ENCODE assay signal across 15 cellular contexts in the genomic region with DNA sequence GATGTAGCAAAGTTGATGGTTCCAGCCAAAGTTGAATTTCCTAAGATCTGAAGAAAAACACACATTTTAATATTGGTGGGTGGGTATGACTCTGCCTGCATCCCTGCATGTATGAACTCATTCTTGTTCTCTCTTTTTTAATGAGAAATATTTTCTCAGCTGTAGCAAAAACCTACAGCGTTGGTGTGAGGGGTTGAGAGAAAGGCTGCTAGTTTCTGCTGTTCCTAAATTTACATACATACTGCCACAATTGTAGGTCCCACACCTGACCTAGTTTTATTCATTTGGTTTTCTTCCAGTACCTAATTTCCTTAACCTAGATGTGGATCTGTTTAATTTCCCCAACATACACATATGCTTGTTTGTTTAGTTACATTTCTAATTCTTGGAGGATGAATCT. TPM values are rescaled to one million over a fixed set of nuclear protein-coding genes. Genes with fewer than 3 reads are reported as not detected.
A peak's percentile ranks its signal among the peaks of the same experiment; 100 is the strongest.
DNase-seq lines count a peak whose midpoint lies in the region; ATAC-seq and TF ChIP-seq lines count a peak whose summit lies in the region.
"Had no signal": no experiment of that assay in that cellular context is flagged by ENCODE, and none has a peak within 500 bp of the region (broad histone marks: within the 10 kb centered on the region; RNA-seq: fewer than 3 reads in every experiment).

No MANE protein-coding gene starts in this region.

- no CpG with 5 or more reads among the region's 1 CpG for WGBS in mesenchymal stem cell

- peaks cover 59% of the 10 kb centered on the region for H3K4me1 Mint-ChIP-seq in Caco-2 (ENCODE audit: low read depth, unreplicated experiment)
- peaks cover 79 to 83% of the 10 kb centered on the region in 2 donors for H3K4me1 Mint-ChIP-seq in effector memory CD8-positive, alpha-beta T cell (ENCODE audit: low read depth in 2 of 2)

- H3K27ac ChIP-seq in Peyer's patch (peak overlapping the region; percentile 75 to 91 (median 81)), skin epidermis (peak overlapping the region in 16 of 21 experiments; percentile 5 to 92 (median 78)), mesenchymal stem cell (ENCODE audit: low read length, poor library complexity, severe bottlenecking) (no peak overlapping the region)

- H3K9ac ChIP-seq in mesenchymal stem cell (ENCODE audit: low read length): no peak overlapping the region

- no peak overlapping the region for H2BK120ac ChIP-seq in mesenchymal stem cell (ENCODE audit: low read depth, low read length)

- H3K23ac ChIP-seq in mesenchymal stem cell (ENCODE audit: low read length in 2 of 2): no peak overlapping the region

- intact Hi-C loops in Caco-2 (cut with micrococcal nuclease; ENCODE audit: unreplicated experiment): no loop called here

- H3K4me3 Mint-ChIP-seq in Caco-2 (ENCODE audit: unreplicated experiment): peak overlapping the region; percentile 52
- peak overlapping the region; percentile 91 to 92 for H3K4me3 Mint-ChIP-seq in effector memory CD8-positive, alpha-beta T cell

- peaks cover 30% of the 10 kb centered on the region for H3K79me1 ChIP-seq in mesenchymal stem cell (replicated peaks; ENCODE audit: low read length, poor library complexity, severe bottlenecking)

- H3K27me3 Mint-ChIP-seq in Caco-2 (ENCODE audit: insufficient read depth, unreplicated experiment): no peaks in the 10 kb centered on the region
- H3K27me3 Mint-ChIP-seq in effector memory CD8-positive, alpha-beta T cell: no peaks in the 10 kb centered on the region

- H3K36me3 ChIP-seq in Caco-2 (ENCODE audit: control insufficient read depth, insufficient read depth, low read length) (no peaks in the 10 kb centered on the region), Peyer's patch (peaks cover 0 to 4% (median 0%) of the 10 kb centered on the region in 3 donors), mesenchymal stem cell (ENCODE audit: control insufficient read depth in 1 of 2, insufficient read depth in 2 of 2, low read depth in 1 of 2, low read length in 2 of 2) (no peaks in the 10 kb centered on the region)
- H3K36me3 ChIP-seq: cardiac muscle cell had no signal

- no peak for ATAC-seq in effector memory CD8-positive, alpha-beta T cell (replicated peaks)
- ATAC-seq in GM21526 (IDR thresholded peaks at IDR 0.05; ENCODE audit: low FRiP score, unreplicated experiment): no peak
- ATAC-seq in HG02970 (IDR thresholded peaks at IDR 0.05; ENCODE audit: low FRiP score, unreplicated experiment): no peak

- no peak overlapping the region for H2BK15ac ChIP-seq in mesenchymal stem cell (ENCODE audit: low read depth, poor library complexity, severe bottlenecking)

- H2AK5ac ChIP-seq in mesenchymal stem cell (ENCODE audit: low read length, severe bottlenecking): no peak overlapping the region

- DNase-seq in Caco-2: no peak
- no peak for DNase-seq in Peyer's patch
- DNase-seq in effector memory CD8-positive, alpha-beta T cell: no peak
- DNase-seq in mesenchymal stem cell: no peak
- no peak for DNase-seq in NCI-H2227 (lab: John Stamatoyannopoulos, UW; ENCODE audit: unreplicated experiment)
- DNase-seq: activated CD4-positive, alpha-beta T cell treated with anti-CD3 and anti-CD28 coated beads, Interleukin-2, amount 50 U/mL, for 4 hours; DMS 273 treated with DMSO at 0.1 percent for 48 hours; NCI-H2227 treated with DMSO at 0.1 percent for 48 hours; SHP77 treated with DMSO at 0.1 percent for 48 hours had no signal

- CTCF ChIA-PET in Caco-2 (lab: Charles Lee): no interaction called here

- no peak overlapping the region for H4K8ac ChIP-seq in mesenchymal stem cell (ENCODE audit: low read length)

- peaks cover 67% of the 10 kb centered on the region for H3K4me1 ChIP-seq in Caco-2
- H3K4me1 ChIP-seq in Peyer's patch: peaks cover 5 to 81% (median 26%) of the 10 kb centered on the region in 4 donors
- H3K4me1 ChIP-seq in mesenchymal stem cell (ENCODE audit: control insufficient read depth, insufficient read depth, low read depth, low read length): peaks cover 15% of the 10 kb centered on the region

- H3K4me3 ChIP-seq in Caco-2 (ENCODE audit: low read depth, low read length) (no peak overlapping the region), Peyer's patch (no peak overlapping the region), skin epidermis (no peak overlapping the region), mesenchymal stem cell (ENCODE audit: insufficient read depth in 1 of 2, low read depth in 1 of 2, low read length in 2 of 2) (no peak overlapping the region)
- H3K4me3 ChIP-seq: cardiac muscle cell, lung had no signal

- POLR2A ChIA-PET in Caco-2 (lab: Charles Lee): no interaction called here

- H2AFZ ChIP-seq in mesenchymal stem cell (ENCODE audit: low read depth, low read length): no peak overlapping the region

- no peak overlapping the region for H4K91ac ChIP-seq in mesenchymal stem cell (ENCODE audit: low read length)

- no peak for TF ChIP-seq CTCF in Caco-2 (IDR thresholded peaks at IDR 0.05; ENCODE audit: insufficient read depth in 1 of 2, low read depth in 1 of 2, low read length in 1 of 2, severe bottlenecking in 1 of 2, unreplicated experiment in 1 of 2)
- TF ChIP-seq CTCF in Peyer's patch (IDR thresholded peaks at IDR 0.05): no peak

- no peaks in the 10 kb centered on the region for H3K9me3 ChIP-seq in Caco-2
- H3K9me3 ChIP-seq in Peyer's patch: no peaks in the 10 kb centered on the region
- H3K9me3 ChIP-seq in mesenchymal stem cell (ENCODE audit: control insufficient read depth, low read length): no peaks in the 10 kb centered on the region

- H3K14ac ChIP-seq in mesenchymal stem cell (ENCODE audit: low read length in 2 of 2): no peak overlapping the region

- TF ChIP-seq POLR2A in Peyer's patch (IDR thresholded peaks at IDR 0.05): no peak

- H3K4me2 ChIP-seq in mesenchymal stem cell (ENCODE audit: low read length, poor library complexity, severe bottlenecking): no peak overlapping the region

- H3K27ac Mint-ChIP-seq in Caco-2 (ENCODE audit: unreplicated experiment): peak overlapping the region; percentile 80
- peak overlapping the region; percentile 93 to 95 for H3K27ac Mint-ChIP-seq in effector memory CD8-positive, alpha-beta T cell

- H3K27me3 ChIP-seq in Caco-2 (replicated peaks; ENCODE audit: control insufficient read depth, insufficient read depth, low read length) (no peaks in the 10 kb centered on the region), Peyer's patch (no peaks in the 10 kb centered on the region), mesenchymal stem cell (ENCODE audit: control insufficient read depth in 1 of 2, insufficient read depth in 1 of 2, low read length in 2 of 2) (no peaks in the 10 kb centered on the region)
- H3K27me3 ChIP-seq: cardiac muscle cell had no signal

- peaks cover 31% of the 10 kb centered on the region for H3K36me3 Mint-ChIP-seq in Caco-2 (ENCODE audit: insufficient read depth, unreplicated experiment)
- peaks cover 6% of the 10 kb centered on the region for H3K36me3 Mint-ChIP-seq in effector memory CD8-positive, alpha-beta T cell (ENCODE audit: insufficient read depth)

- no peak overlapping the region for H3K4ac ChIP-seq in mesenchymal stem cell (ENCODE audit: low read depth in 1 of 2, low read length in 2 of 2)

- no peaks in the 10 kb centered on the region for H3K9me3 Mint-ChIP-seq in Caco-2 (ENCODE audit: unreplicated experiment)
- no peaks in the 10 kb centered on the region for H3K9me3 Mint-ChIP-seq in effector memory CD8-positive, alpha-beta T cell

- BruUV-seq in Caco-2 (replicated peaks; lab: Mats Ljungman, UMichigan): no TSS peak

- no peak overlapping the region for H2BK5ac ChIP-seq in mesenchymal stem cell (ENCODE audit: low read depth, low read length, poor library complexity, severe bottlenecking)

- H2BK12ac ChIP-seq in mesenchymal stem cell (ENCODE audit: low read length in 2 of 2): no peak overlapping the region

- no peak overlapping the region for H3K18ac ChIP-seq in mesenchymal stem cell (ENCODE audit: low read depth in 1 of 2, low read length in 2 of 2)

RNA-seq across cellular contexts. Expression of a gene that starts 4.6 kb away (rescaled TPM):
- total RNA-seq in Caco-2 (2022) (58.5 and 60.7 TPM in 2 replicates), Peyer's patch (10 to 100 TPM; 38.4 to 63.6 (median 49.9) TPM)
- polyA plus RNA-seq in mesenchymal stem cell (2013, experiment 1 of 2): 5.6 TPM
- 5.7 TPM for polyA plus RNA-seq in mesenchymal stem cell (2013, experiment 2 of 2)

RNA-seq across cellular contexts. Expression of a gene that starts 30.1 kb away (rescaled TPM):
- total RNA-seq in Caco-2 (2022) (1.9 and 2.0 TPM in 2 replicates), Peyer's patch (10 to 100 TPM in 3 of 4 donors, 1 to 10 TPM in 1; 2.5 to 18.2 (median 13.4) TPM)
- 1.9 TPM for polyA plus RNA-seq in mesenchymal stem cell (2013, experiment 1 of 2)
- 1.4 TPM for polyA plus RNA-seq in mesenchymal stem cell (2013, experiment 2 of 2)

RNA-seq across cellular contexts. Expression of a gene that starts 42.3 kb away (rescaled TPM):
- total RNA-seq in Caco-2 (2022) (69.5 and 71.4 TPM in 2 replicates), Peyer's patch (100 to 1,000 TPM in 3 of 4 donors, 10 to 100 TPM in 1; 76.7 to 232 (median 156) TPM)
- polyA plus RNA-seq in mesenchymal stem cell (2013, experiment 1 of 2): 72.6 TPM
- 68.0 TPM for polyA plus RNA-seq in mesenchymal stem cell (2013, experiment 2 of 2)

RNA-seq across cellular contexts. Expression of a gene that starts 42.5 kb away (rescaled TPM):
- total RNA-seq in Caco-2 (2022) (1.4 and 1.5 TPM in 2 replicates), Peyer's patch (1 to 10 TPM in 2 of 4 donors, not detected in 2; 1.1 to 2.8 TPM)
- 0.37 TPM for polyA plus RNA-seq in mesenchymal stem cell (2013, experiment 1 of 2)
- polyA plus RNA-seq in mesenchymal stem cell (2013, experiment 2 of 2): 0.33 TPM
- total RNA-seq: glomerular endothelial cell had no signal

RNA-seq across cellular contexts. Expression of a gene that starts 58.6 kb away (rescaled TPM):
- 10.4 and 12.9 TPM in 2 replicates for total RNA-seq in Caco-2 (2022)
- total RNA-seq in Peyer's patch: 10 to 100 TPM in 2 of 4 donors, 1 to 10 TPM in 2; 1.8 to 53.6 (median 9.8) TPM
- 255 TPM for polyA plus RNA-seq in mesenchymal stem cell (2013, experiment 1 of 2)
- polyA plus RNA-seq in mesenchymal stem cell (2013, experiment 2 of 2): 254 TPM
